ENCODE assay signal across 8 cellular contexts in the genomic region with DNA sequence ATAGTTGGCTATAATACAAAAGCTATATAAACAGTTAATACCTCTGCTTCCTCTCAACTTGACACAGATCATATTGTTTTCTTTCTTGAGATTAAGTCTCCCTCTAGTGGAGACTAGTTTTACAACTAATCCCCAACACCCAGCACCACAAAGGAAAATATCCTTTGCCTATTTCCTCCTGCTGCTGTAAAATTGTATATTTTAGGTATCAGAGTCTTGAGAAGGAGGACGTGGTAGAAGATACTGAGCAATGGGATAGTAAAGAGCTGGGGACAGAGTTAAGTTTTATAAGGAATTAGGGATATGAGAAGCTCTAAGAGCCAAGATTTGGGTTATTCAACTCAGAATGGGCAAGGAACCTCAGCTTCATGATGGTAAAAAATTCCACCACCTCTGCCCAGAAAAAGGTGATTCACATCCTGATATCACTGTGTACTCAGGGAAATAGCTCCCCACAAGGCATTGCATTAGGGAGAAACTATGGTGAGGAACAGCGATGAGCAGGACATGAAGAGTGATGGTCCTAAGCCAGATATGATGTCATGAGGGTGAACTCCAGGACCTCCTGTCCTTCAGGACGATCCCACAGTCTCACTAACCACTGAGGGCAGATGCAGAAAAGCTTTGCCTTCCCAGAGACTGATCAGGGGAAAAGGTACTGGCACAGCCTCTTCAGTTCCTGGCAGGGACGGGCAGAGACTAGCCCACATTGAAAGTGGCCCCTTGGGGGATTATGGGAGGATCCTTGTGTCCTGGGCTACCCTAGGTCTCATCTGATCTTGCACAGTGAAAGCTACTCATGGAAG. TPM values are rescaled to one million over a fixed set of nuclear protein-coding genes. Genes with fewer than 3 reads are reported as not detected.
A peak's percentile ranks its signal among the peaks of the same experiment; 100 is the strongest.
DNase-seq lines count a peak whose midpoint lies in the region; ATAC-seq, FAIRE-seq and TF ChIP-seq lines count a peak whose summit lies in the region.

No MANE protein-coding gene starts in this region.

- no peak overlapping the region for H3K9ac ChIP-seq in H1 (replicated peaks in 1 of 4; ENCODE audit: extremely low read depth in 1 of 4, low read depth in 3 of 4, low read length in 3 of 4)

- H2BK20ac ChIP-seq in H1 (ENCODE audit: low read length), result no peak overlapping the region

- H4K20me1 ChIP-seq in H1 (replicated peaks in 1 of 2; ENCODE audit: control insufficient read depth in 1 of 2, insufficient read depth in 2 of 2, low read length in 2 of 2), result no peaks in the 10 kb centered on the region

- TF ChIP-seq CTCF in H1 (IDR thresholded peaks at IDR 0.05; ENCODE audit: control extremely low read depth in 1 of 3, insufficient read depth in 1 of 3, low read depth in 1 of 3, low read length in 3 of 3), result peak in 2 of 3 experiments; percentile 39 to 52; a peak in 2 of 4 replicates

- peak overlapping the region; percentile 36; the same call in 1 of the 2 replicates for H2AFZ ChIP-seq in H1 (ENCODE audit: low read length)

- no peaks in the 10 kb centered on the region for H3K27me3 ChIP-seq in H1 (replicated peaks in 1 of 4; ENCODE audit: control insufficient read depth in 3 of 4, extremely low read depth in 1 of 4, insufficient read depth in 3 of 4, low read length in 3 of 4)

- H2BK120ac ChIP-seq in H1 (replicated peaks; ENCODE audit: low read depth, low read length), result no peak overlapping the region

- FAIRE-seq in H1 (lab: Jason Lieb, UNC), result peak; percentile 50

- H3K18ac ChIP-seq in H1 (ENCODE audit: extremely low read depth, low read length), result no peak overlapping the region

- no peak overlapping the region for H2BK5ac ChIP-seq in H1 (ENCODE audit: low read depth, low read length)

- 69 to 100% methylated on average over 1 to 4 of the region's 4 CpGs for WGBS in H1 (ENCODE audit: extremely low coverage in 1 of 2, insufficient coverage in 1 of 2, insufficient read length in 1 of 2, insufficient replicate concordance in 2 of 2, low coverage in 1 of 2, low lambda C conversion rate in 2 of 2, missing lambda C conversion rate in 1 of 2), 2 experiments

- H3K9me3 ChIP-seq in H1 (ENCODE audit: insufficient read depth in 2 of 2, low read depth in 1 of 2, low read length in 1 of 2), result no peaks in the 10 kb centered on the region

- H3K4me1 ChIP-seq in H1 (replicated peaks in 1 of 4; ENCODE audit: control insufficient read depth in 3 of 4, insufficient read depth in 4 of 4, low read length in 3 of 4), result no peaks in the 10 kb centered on the region

- H2AK5ac ChIP-seq in H1 (ENCODE audit: low read depth, low read length), result no peak overlapping the region

- 0 out of 2 replicates have a peak overlapping the region, but pooled peaks have one; percentile 1 for H2BK15ac ChIP-seq in H1 (ENCODE audit: low read length)

- POLR2A ChIA-PET in H1 (lab: Charles Lee; ENCODE audit: partially characterized antibody), result interaction anchor here (1.0 to 1.5 kb wide), 4 partner anchors 8 to 180 kb away, joined by 3 to 4 read pairs (median 3); a partner anchor contains a TSS

- CTCF ChIA-PET in H1 (lab: Charles Lee; ENCODE audit: partially characterized antibody), result interaction anchor here (0.6 to 10.4 kb wide), 57 partner anchors 8 to 387 kb away, joined by 3 to 137 read pairs (median 5); a partner anchor contains a TSS

- H3K14ac ChIP-seq in H1 (ENCODE audit: insufficient read length), result no peak overlapping the region

- H3K23me2 ChIP-seq in H1 (ENCODE audit: low read depth, low read length), result no peaks in the 10 kb centered on the region

- ATAC-seq in GM18505 (IDR thresholded peaks at IDR 0.05; ENCODE audit: unreplicated experiment) (no peak), GM19023 (IDR thresholded peaks at IDR 0.05; ENCODE audit: unreplicated experiment) (no peak)

- H3K4me2 ChIP-seq in H1 (ENCODE audit: insufficient read depth in 1 of 2, low read depth in 2 of 2, low read length in 2 of 2), result no peak overlapping the region

- H3K79me1 ChIP-seq in H1 (ENCODE audit: low read depth, low read length), result no peaks in the 10 kb centered on the region

- no peak for TF ChIP-seq EP300 in H1 (IDR thresholded peaks at IDR 0.05; ENCODE audit: borderline replicate concordance in 1 of 2, low read depth in 2 of 2, low read length in 2 of 2)

- no peak overlapping the region for H3K56ac ChIP-seq in H1 (replicated peaks; ENCODE audit: insufficient read length, low read depth, low read length)

- no peak overlapping the region for H3K4me3 ChIP-seq in H1 (ENCODE audit: extremely low read depth in 1 of 4, insufficient read depth in 2 of 4, low read depth in 3 of 4, low read length in 4 of 4)

- H3K79me2 ChIP-seq in H1 (ENCODE audit: control insufficient read depth in 1 of 2, insufficient read depth in 2 of 2, low read length in 2 of 2), result no peaks in the 10 kb centered on the region

- no peak overlapping the region for H4K5ac ChIP-seq in H1 (ENCODE audit: insufficient read length, low read depth, low read length)

- no peaks in the 10 kb centered on the region for H3K36me3 ChIP-seq in H1 (ENCODE audit: control insufficient read depth in 2 of 4, insufficient read depth in 4 of 4, low read length in 3 of 4)

- no peak overlapping the region for H4K8ac ChIP-seq in H1 (ENCODE audit: extremely low read depth, insufficient read depth, low read length)

- no peak overlapping the region for H3K4ac ChIP-seq in H1 (replicated peaks; ENCODE audit: insufficient read length, low read depth, low read length)

- H2BK12ac ChIP-seq in H1 (ENCODE audit: low read depth, low read length), result no peak overlapping the region

- TF ChIP-seq POLR2A in H1 (IDR thresholded peaks at IDR 0.05; ENCODE audit: control extremely low read depth in 1 of 2, low read depth in 2 of 2, low read length in 2 of 2) (no peak), GM18505 (IDR thresholded peaks at IDR 0.05; ENCODE audit: borderline replicate concordance, extremely low read depth, insufficient read depth, insufficient read length) (no peak)

- DNase-seq in NCI-H510A treated with DMSO at 0.1 percent for 48 hours (lab: John Stamatoyannopoulos, UW) (peak; percentile 67), NCI-H510A (lab: John Stamatoyannopoulos, UW) (no peak), M059J (ENCODE audit: low read depth) (peak; percentile 76), RPMI7951 (ENCODE audit: low read depth) (peak; percentile 59), H1 (ENCODE audit: low read depth in 1 of 2, low spot score in 2 of 2) (no peak), middle frontal gyrus (ENCODE audit: extremely low spot score, low spot score) (peak; percentile 59)

- H3K27ac ChIP-seq in H1 (ENCODE audit: low read depth, low read length), result no peak overlapping the region

- peak; percentile 70 to 73 for TF ChIP-seq RAD21 in H1 (IDR thresholded peaks at IDR 0.05 in 1 of 2, conservative IDR thresholded peaks at IDR 0.05 in 1 of 2; ENCODE audit: low read depth in 2 of 2, low read length in 2 of 2)

- no peak overlapping the region for H4K91ac ChIP-seq in H1 (replicated peaks; ENCODE audit: insufficient read length, low read length)

- no peak overlapping the region for H3K23ac ChIP-seq in H1 (ENCODE audit: insufficient read length)

TF ChIP-seq in H1, 55 proteins besides CTCF, POLR2A, EP300 and RAD21 (continues in another document):
- no peak for TF ChIP-seq SRF (IDR thresholded peaks at IDR 0.05; ENCODE audit: low read depth, low read length)
- no peak for TF ChIP-seq POU5F1 (IDR thresholded peaks at IDR 0.05; ENCODE audit: low read depth, low read length)
- TF ChIP-seq, protein P1, sequence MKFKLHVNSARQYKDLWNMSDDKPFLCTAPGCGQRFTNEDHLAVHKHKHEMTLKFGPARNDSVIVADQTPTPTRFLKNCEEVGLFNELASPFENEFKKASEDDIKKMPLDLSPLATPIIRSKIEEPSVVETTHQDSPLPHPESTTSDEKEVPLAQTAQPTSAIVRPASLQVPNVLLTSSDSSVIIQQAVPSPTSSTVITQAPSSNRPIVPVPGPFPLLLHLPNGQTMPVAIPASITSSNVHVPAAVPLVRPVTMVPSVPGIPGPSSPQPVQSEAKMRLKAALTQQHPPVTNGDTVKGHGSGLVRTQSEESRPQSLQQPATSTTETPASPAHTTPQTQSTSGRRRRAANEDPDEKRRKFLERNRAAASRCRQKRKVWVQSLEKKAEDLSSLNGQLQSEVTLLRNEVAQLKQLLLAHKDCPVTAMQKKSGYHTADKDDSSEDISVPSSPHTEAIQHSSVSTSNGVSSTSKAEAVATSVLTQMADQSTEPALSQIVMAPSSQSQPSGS (IDR thresholded peaks at IDR 0.05; ENCODE audit: low read length), result no peak
- no peak for TF ChIP-seq TAF1 (IDR thresholded peaks at IDR 0.05; ENCODE audit: low read depth, low read length)
- no peak for TF ChIP-seq HDAC2 (IDR thresholded peaks at IDR 0.05; ENCODE audit: borderline replicate concordance in 1 of 2, low read depth in 2 of 2, low read length in 2 of 2)
- TF ChIP-seq, protein P2, sequence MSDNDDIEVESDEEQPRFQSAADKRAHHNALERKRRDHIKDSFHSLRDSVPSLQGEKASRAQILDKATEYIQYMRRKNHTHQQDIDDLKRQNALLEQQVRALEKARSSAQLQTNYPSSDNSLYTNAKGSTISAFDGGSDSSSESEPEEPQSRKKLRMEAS (IDR thresholded peaks at IDR 0.05), result no peak
- TF ChIP-seq CTBP2 (IDR thresholded peaks at IDR 0.05; ENCODE audit: borderline replicate concordance, insufficient read depth, insufficient read length, low read length), result no peak
- TF ChIP-seq SP1 (IDR thresholded peaks at IDR 0.05; ENCODE audit: low read depth, low read length), result no peak
- TF ChIP-seq, protein P3, sequence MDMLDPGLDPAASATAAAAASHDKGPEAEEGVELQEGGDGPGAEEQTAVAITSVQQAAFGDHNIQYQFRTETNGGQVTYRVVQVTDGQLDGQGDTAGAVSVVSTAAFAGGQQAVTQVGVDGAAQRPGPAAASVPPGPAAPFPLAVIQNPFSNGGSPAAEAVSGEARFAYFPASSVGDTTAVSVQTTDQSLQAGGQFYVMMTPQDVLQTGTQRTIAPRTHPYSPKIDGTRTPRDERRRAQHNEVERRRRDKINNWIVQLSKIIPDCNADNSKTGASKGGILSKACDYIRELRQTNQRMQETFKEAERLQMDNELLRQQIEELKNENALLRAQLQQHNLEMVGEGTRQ (IDR thresholded peaks at IDR 0.05; ENCODE audit: low read length), result no peak
- TF ChIP-seq FOSL1 (IDR thresholded peaks at IDR 0.05; ENCODE audit: insufficient read depth, low read depth, low read length), result no peak

RNA-seq across cellular contexts. Expression of a gene that starts 14.7 kb away (rescaled TPM):
- total RNA-seq in M059J (2014; rRNA removed; shearing (Covaris generic)), result not detected in 2 replicates
- not detected in 2 replicates for total RNA-seq in RPMI7951 (2014; rRNA removed; shearing (Covaris generic))
- not detected in 2 replicates for total RNA-seq in H1 (2021; fragmentation: NEBNext Ultra II Directional; extraction: Animal tissue kit (Norgen Biotek cat#: 25700))
- not detected in 2 replicates for polyA plus RNA-seq in H1 (2011; rRNA removed)
- not detected for polyA plus RNA-seq in H1 (2011; cell fraction: cytosol; rRNA removed)
- not detected for polyA plus RNA-seq in H1 (2011; cell fraction: nucleus; rRNA removed)
- polyA plus RNA-seq in H1 (2012, experiment 1 of 2), result 0.28 to 0.35 TPM in 2 of 4 replicates, not detected in the others
- not detected for polyA plus RNA-seq in H1 (2012, experiment 2 of 2)
- polyA plus RNA-seq in H1 (2013, experiment 1 of 2), result not detected
- polyA plus RNA-seq in H1 (2013, experiment 2 of 2), result not detected
- polyA minus RNA-seq in H1 (2011; rRNA and poly(A)+ RNA removed), result not detected in 2 replicates
- not detected for polyA minus RNA-seq in H1 (2011; cell fraction: cytosol; rRNA and poly(A)+ RNA removed)
- polyA minus RNA-seq in H1 (2011; cell fraction: nucleus; rRNA and poly(A)+ RNA removed), result not detected

Comparison
In these comparisons a context has a peak if more than half of its experiments do, and no peak if none do; other contexts are left out.
1. DNase-seq: peak in NCI-H510A treated with DMSO at 0.1 percent for 48 hours (single experiment), M059J (single experiment), RPMI7951 (single experiment) and middle frontal gyrus (single experiment); none in NCI-H510A (single experiment) and H1 (0 of 2).